8 cellular contexts compared by ENCODE assay signal in genomic region chr12:66144796-66145754, GRCh38. TPM values are rescaled to one million over a fixed set of nuclear protein-coding genes. Genes with fewer than 3 reads are reported as not detected.
A peak's percentile ranks its signal among the peaks of the same experiment; 100 is the strongest.
DNase-seq lines count a peak whose midpoint lies in the region; ATAC-seq and TF ChIP-seq lines count a peak whose summit lies in the region.

No MANE protein-coding gene starts in this region.

- H3K27ac Mint-ChIP-seq in Caco-2 (ENCODE audit: unreplicated experiment) = no peak overlapping the region

- intact Hi-C loops in Caco-2 (cut with micrococcal nuclease; ENCODE audit: unreplicated experiment) = loop anchor here (1.0 to 10.0 kb wide), 4 partner anchors 24 to 550 kb away; partner anchors contain the start of gene TMBIM4

- H3K4me1 ChIP-seq in Caco-2 = 0 out of 2 replicates have a peak, but pooled peaks cover 4% of the 10 kb centered on the region

- H3K27me3 Mint-ChIP-seq in Caco-2 (ENCODE audit: insufficient read depth, unreplicated experiment) = no peaks in the 10 kb centered on the region

- no TSS peak for BruUV-seq in Caco-2 (replicated peaks; lab: Mats Ljungman, UMichigan)

- H3K27me3 ChIP-seq in Caco-2 (replicated peaks; ENCODE audit: control insufficient read depth, insufficient read depth, low read length) = no peaks in the 10 kb centered on the region

- ATAC-seq in GM21825 (IDR thresholded peaks at IDR 0.05; ENCODE audit: unreplicated experiment) = no peak
- ATAC-seq in GM21529 (IDR thresholded peaks at IDR 0.05; ENCODE audit: unreplicated experiment) = no peak

- no peak overlapping the region for H3K4me3 Mint-ChIP-seq in Caco-2 (ENCODE audit: unreplicated experiment)

- peaks cover 14% of the 10 kb centered on the region for H3K9me3 Mint-ChIP-seq in Caco-2 (ENCODE audit: unreplicated experiment)

- POLR2A ChIA-PET in Caco-2 (lab: Charles Lee) = interaction anchor here (0.6 to 1.0 kb wide), 2 partner anchors 24 to 219 kb away, joined by 3 to 4 read pairs; no protein-coding TSS in a partner anchor

- peaks cover 19% of the 10 kb centered on the region for H3K9me3 ChIP-seq in Caco-2

- H3K36me3 Mint-ChIP-seq in Caco-2 (ENCODE audit: insufficient read depth, unreplicated experiment) = peaks cover 10% of the 10 kb centered on the region

- DNase-seq in Caco-2 (peak in 1 of 2 experiments; percentile 60), HPDE6-E6E7 (ENCODE audit: extremely low spot score) (peak; percentile 29), RKO (ENCODE audit: low spot score) (peak; percentile 86), choroid plexus epithelial cell (ENCODE audit: low read depth) (peak; percentile 91), lung microvascular endothelial cell (ENCODE audit: low read depth in 2 of 2) (peak; percentile 89 to 92), UCSD-AML1 (lab: John Stamatoyannopoulos, UW; ENCODE audit: unreplicated experiment) (no peak)

- H3K4me3 ChIP-seq in Caco-2 (ENCODE audit: low read depth, low read length) (no peak overlapping the region), choroid plexus epithelial cell (ENCODE audit: low read depth, low read length) (no peak overlapping the region)

- no peaks in the 10 kb centered on the region; the same call in 1 of the 2 replicates for H3K36me3 ChIP-seq in Caco-2 (ENCODE audit: control insufficient read depth, insufficient read depth, low read length)

- CTCF ChIA-PET in Caco-2 (lab: Charles Lee) = interaction anchor here (0.6 to 1.4 kb wide), 7 partner anchors 14 to 429 kb away, joined by 3 to 16 read pairs (median 4); partner anchors contain the start of genes HELB, LLPH and TMBIM4

- H3K4me1 Mint-ChIP-seq in Caco-2 (ENCODE audit: low read depth, unreplicated experiment) = no peaks in the 10 kb centered on the region

- TF ChIP-seq CTCF in Caco-2 (IDR thresholded peaks at IDR 0.05; ENCODE audit: insufficient read depth in 1 of 2, low read depth in 1 of 2, low read length in 1 of 2, severe bottlenecking in 1 of 2, unreplicated experiment in 1 of 2) = peak; percentile 60 to 61
- peak; percentile 74 for TF ChIP-seq CTCF in choroid plexus epithelial cell (conservative IDR thresholded peaks at IDR 0.05; ENCODE audit: low read depth, low read length)

RNA-seq across cellular contexts. Expression of gene LLPH, which starts 14.5 kb away (rescaled TPM):
- 32.3 and 38.2 TPM in 2 replicates for total RNA-seq in Caco-2 (2022)
- total RNA-seq in lung microvascular endothelial cell = 2.2 and 2.4 TPM in 2 replicates

RNA-seq across cellular contexts. Expression of gene TMBIM4, which starts 24.7 kb away (rescaled TPM):
- 51.5 and 60.3 TPM in 2 replicates for total RNA-seq in Caco-2 (2022)
- 49.3 and 91.3 TPM in 2 replicates for total RNA-seq in lung microvascular endothelial cell

RNA-seq across cellular contexts. Expression of gene IRAK3, which starts 43.9 kb away (rescaled TPM):
- total RNA-seq in Caco-2 (2022) (not detected in 2 replicates), lung microvascular endothelial cell (8.5 and 17.3 TPM in 2 replicates)
